In genomic region chr13:20475927-20476691, GRCh38 we compare ENCODE assay signal across 8 cellular contexts. TPM values are rescaled to one million over a fixed set of nuclear protein-coding genes. Genes with fewer than 3 reads are reported as not detected.
DNase-seq lines count a peak whose midpoint lies in the region; ATAC-seq lines count a peak whose summit lies in the region.

No MANE protein-coding gene starts in this region.

- H3K36me3 Mint-ChIP-seq in activated naive CD8-positive, alpha-beta T cell treated with anti-CD3 and anti-CD28 coated beads, Interleukin-2, amount 10 ng/mL, durations not matched to agents 7 days and 5 days: peaks cover 7% of the 10 kb centered on the region

- ATAC-seq in GM18867 (IDR thresholded peaks at IDR 0.05; ENCODE audit: unreplicated experiment) (peak; percentile 90), HG02798 (IDR thresholded peaks at IDR 0.05; ENCODE audit: poor library complexity, unreplicated experiment) (peak; percentile 96)
- ATAC-seq in activated naive CD8-positive, alpha-beta T cell treated with anti-CD3 and anti-CD28 coated beads, Interleukin-2, amount 10 ng/mL, durations not matched to agents 7 days and 5 days (ENCODE audit: low read depth): peak; percentile 92

- H3K9me3 Mint-ChIP-seq in activated naive CD8-positive, alpha-beta T cell treated with anti-CD3 and anti-CD28 coated beads, Interleukin-2, amount 10 ng/mL, durations not matched to agents 7 days and 5 days: peaks cover 2% of the 10 kb centered on the region

- POLR2A ChIA-PET in activated naive CD8-positive, alpha-beta T cell treated with anti-CD3 and anti-CD28 coated beads, Interleukin-2, amount 10 ng/mL, durations not matched to agents 7 days and 5 days (lab: Charles Lee): interaction anchor here (0.6 to 2.0 kb wide), 11 partner anchors 45 to 623 kb away, joined by 3 to 10 read pairs (median 4); partner anchors contain the start of genes CRYL1, EEF1AKMT1 and IL17D

- H3K27me3 Mint-ChIP-seq in activated naive CD8-positive, alpha-beta T cell treated with anti-CD3 and anti-CD28 coated beads, Interleukin-2, amount 10 ng/mL, durations not matched to agents 7 days and 5 days: no peaks in the 10 kb centered on the region

- DNase-seq in RPMI8226: peak; percentile 68
- DNase-seq in activated naive CD8-positive, alpha-beta T cell treated with anti-CD3 and anti-CD28 coated beads, Interleukin-2, amount 10 ng/mL, durations not matched to agents 7 days and 5 days: peak; percentile 69
- DNase-seq in stimulated activated CD4-positive, alpha-beta T cell treated with anti-CD3 and anti-CD28 coated beads, Interleukin-15, amount 100 ng/mL, for 24 hours: peak; percentile 80
- no peak for DNase-seq in NCI-H446 treated with DMSO at 0.1 percent for 48 hours (lab: John Stamatoyannopoulos, UW)
- no peak for DNase-seq in NCI-H2081 (lab: John Stamatoyannopoulos, UW)
- no peak for DNase-seq in cerebellar cortex (ENCODE audit: low spot score)

- peaks cover 27% of the 10 kb centered on the region for H3K4me1 Mint-ChIP-seq in activated naive CD8-positive, alpha-beta T cell treated with anti-CD3 and anti-CD28 coated beads, Interleukin-2, amount 10 ng/mL, durations not matched to agents 7 days and 5 days

- H3K4me3 Mint-ChIP-seq in activated naive CD8-positive, alpha-beta T cell treated with anti-CD3 and anti-CD28 coated beads, Interleukin-2, amount 10 ng/mL, durations not matched to agents 7 days and 5 days: peak overlapping the region; percentile 83

- H3K27ac Mint-ChIP-seq in activated naive CD8-positive, alpha-beta T cell treated with anti-CD3 and anti-CD28 coated beads, Interleukin-2, amount 10 ng/mL, durations not matched to agents 7 days and 5 days: peak overlapping the region; percentile 93

RNA-seq across cellular contexts. Expression of gene CRYL1, which starts 49.5 kb away (rescaled TPM):
- total RNA-seq in activated naive CD8-positive, alpha-beta T cell treated with anti-CD3 and anti-CD28 coated beads, Interleukin-2, amount 10 ng/mL, durations not matched to agents 7 days and 5 days: 10 to 100 TPM; 14.9 to 16.5 TPM

Comparison
In these comparisons a context has a peak if more than half of its experiments do, and no peak if none do; other contexts are left out.
1. DNase-seq: peak in RPMI8226 (single experiment), activated naive CD8-positive, alpha-beta T cell treated with anti-CD3 and anti-CD28 coated beads, Interleukin-2, amount 10 ng/mL, durations not matched to agents 7 days and 5 days (single experiment) and stimulated activated CD4-positive, alpha-beta T cell treated with anti-CD3 and anti-CD28 coated beads, Interleukin-15, amount 100 ng/mL, for 24 hours (single experiment); none in NCI-H446 treated with DMSO at 0.1 percent for 48 hours (single experiment), NCI-H2081 (0 of 2) and cerebellar cortex (single experiment).
2. Peak in every context shown above with its lines, with median percentiles within 50 percentile points of each other: ATAC-seq.